9 cellular contexts compared by ENCODE assay signal in genomic region chr14:92692822-92693226, GRCh38. TPM values are rescaled to one million over a fixed set of nuclear protein-coding genes. Genes with fewer than 3 reads are reported as not detected.
DNase-seq lines count a peak whose midpoint lies in the region; ATAC-seq and TF ChIP-seq lines count a peak whose summit lies in the region.
"Had no signal": no experiment of that assay in that cellular context is flagged by ENCODE, and none has a peak within 500 bp of the region (broad histone marks: within the 10 kb centered on the region; RNA-seq: fewer than 3 reads in every experiment).

No MANE protein-coding gene starts in this region.

- no peaks in the 10 kb centered on the region for H4K20me1 ChIP-seq in GM23338 (replicated peaks; ENCODE audit: insufficient read depth)

- no peak overlapping the region for H3K9ac ChIP-seq in trophoblast cell (ENCODE audit: low read length)

- H3K9me2 ChIP-seq in GM23338 (ENCODE audit: insufficient read depth) = no peaks in the 10 kb centered on the region

- ATAC-seq in GM23338 (no peak), GM21737 (IDR thresholded peaks at IDR 0.05; ENCODE audit: unreplicated experiment) (no peak)

- H3K23ac ChIP-seq in trophoblast cell (ENCODE audit: low read length) = no peak overlapping the region

- no peaks in the 10 kb centered on the region for H3K9me3 Mint-ChIP-seq in GM23338

- no peak overlapping the region for H3K4ac ChIP-seq in trophoblast cell (ENCODE audit: low read depth, low read length)

- no peak overlapping the region for H4K8ac ChIP-seq in trophoblast cell (ENCODE audit: low read depth, low read length)

- H2BK120ac ChIP-seq in trophoblast cell (ENCODE audit: insufficient read depth, low read length, poor library complexity) = no peak overlapping the region

- no peak overlapping the region for H3K27ac ChIP-seq in GM23338 (ENCODE audit: low read depth)
- no peak overlapping the region for H3K27ac ChIP-seq in trophoblast cell (ENCODE audit: low read depth, low read length)
- H3K27ac ChIP-seq: PC-9 had no signal

- H3K4me2 ChIP-seq in GM23338 (no peak overlapping the region), trophoblast cell (ENCODE audit: low read length) (no peak overlapping the region)
- H3K4me2 ChIP-seq: PC-9 had no signal

- no peak overlapping the region for H4K91ac ChIP-seq in trophoblast cell (ENCODE audit: low read depth, low read length)

- H3K79me2 ChIP-seq in GM23338 (replicated peaks; ENCODE audit: insufficient read depth) = no peaks in the 10 kb centered on the region
- H3K79me2 ChIP-seq in trophoblast cell (ENCODE audit: control insufficient read depth, insufficient read depth, low read length, poor library complexity) = no peaks in the 10 kb centered on the region

- H3K36me3 ChIP-seq in GM23338 (ENCODE audit: insufficient read depth) (no peaks in the 10 kb centered on the region), trophoblast cell (ENCODE audit: control insufficient read depth in 1 of 2, insufficient read depth in 2 of 2, low read length in 2 of 2) (peaks cover 0 to 3% of the 10 kb centered on the region in 2 experiments)

- H3K27ac Mint-ChIP-seq in GM23338 = no peak overlapping the region

- H3K4me1 ChIP-seq in GM23338 (ENCODE audit: insufficient read depth) (no peaks in the 10 kb centered on the region), trophoblast cell (ENCODE audit: control insufficient read depth in 1 of 2, insufficient read depth in 2 of 2, low read length in 2 of 2) (peaks cover 11 to 14% of the 10 kb centered on the region in 2 experiments)

- peak; percentile 36 for DNase-seq in Ammon's horn (ENCODE audit: low spot score)
- peak; percentile 64 for DNase-seq in KG1 (lab: John Stamatoyannopoulos, UW)
- peak; percentile 86 for DNase-seq in SHP77 treated with DMSO at 0.1 percent for 48 hours (lab: John Stamatoyannopoulos, UW)
- DNase-seq in kidney glomerular epithelial cell (lab: John Stamatoyannopoulos, UW) = peak; percentile 23
- no peak for DNase-seq in GM23338 (ENCODE audit: low spot score)
- DNase-seq in trophoblast cell = no peak
- DNase-seq in SKM-1 (lab: John Stamatoyannopoulos, UW; ENCODE audit: unreplicated experiment) = no peak

- no peak overlapping the region for H3K14ac ChIP-seq in trophoblast cell (ENCODE audit: low read length)

- no peaks in the 10 kb centered on the region for H3K4me1 Mint-ChIP-seq in GM23338

- peaks cover 2% of the 10 kb centered on the region for H3K9me3 ChIP-seq in trophoblast cell (ENCODE audit: insufficient read depth, low read depth, low read length)

- H3K4me3 ChIP-seq in GM23338 (no peak overlapping the region), trophoblast cell (ENCODE audit: low read depth, low read length) (no peak overlapping the region)
- H3K4me3 ChIP-seq: PC-9 had no signal

- no peaks in the 10 kb centered on the region for H3F3A ChIP-seq in GM23338 (replicated peaks; ENCODE audit: low read depth)

- H2BK12ac ChIP-seq in trophoblast cell (ENCODE audit: low read length) = no peak overlapping the region

- no peak for TF ChIP-seq CTCF in GM23338 (conservative IDR thresholded peaks at IDR 0.05; ENCODE audit: low read depth in 2 of 2)

- no peaks in the 10 kb centered on the region for H3K36me3 Mint-ChIP-seq in GM23338 (ENCODE audit: low read depth)

- H3K27me3 ChIP-seq in GM23338 (ENCODE audit: insufficient read depth) (peaks cover 16% of the 10 kb centered on the region), trophoblast cell (ENCODE audit: insufficient read depth, low read length) (no peaks in the 10 kb centered on the region)

- no peak overlapping the region for H3K18ac ChIP-seq in trophoblast cell (ENCODE audit: low read length)

- H3K27me3 Mint-ChIP-seq in GM23338 (ENCODE audit: insufficient read depth, low read depth, poor library complexity) = peaks cover 27% of the 10 kb centered on the region

- H2AFZ ChIP-seq in GM23338 = no peak overlapping the region
- H2AFZ ChIP-seq in trophoblast cell (ENCODE audit: insufficient read depth, low read length, poor library complexity) = no peak overlapping the region
- H2AFZ ChIP-seq: PC-9 had no signal

- no CpG with 5 or more reads among the region's 2 CpGs for WGBS in trophoblast cell (ENCODE audit: extremely low coverage, insufficient coverage, insufficient read length)

- H3K4me3 Mint-ChIP-seq in GM23338 = no peak overlapping the region

- H2AK5ac ChIP-seq in trophoblast cell (ENCODE audit: low read length) = no peak overlapping the region

- H2BK5ac ChIP-seq in trophoblast cell (ENCODE audit: low read depth, low read length, poor library complexity) = no peak overlapping the region

- no peak overlapping the region for H4K12ac ChIP-seq in trophoblast cell (ENCODE audit: low read depth, low read length)

- peaks cover 2% of the 10 kb centered on the region for H3K79me1 ChIP-seq in trophoblast cell (ENCODE audit: low read length)

TF ChIP-seq in GM23338, 12 proteins besides CTCF, POLR2A, EP300 and RAD21 (continues in another document):
- TF ChIP-seq EZH2 (IDR thresholded peaks at IDR 0.05; ENCODE audit: low read depth, unreplicated experiment) (no peak), ETS1 (IDR thresholded peaks at IDR 0.05) (no peak), JUNB (IDR thresholded peaks at IDR 0.05; ENCODE audit: unreplicated experiment) (no peak), REST (IDR thresholded peaks at IDR 0.05; ENCODE audit: unreplicated experiment) (no peak)

RNA-seq across cellular contexts. Expression of gene LGMN, which starts 55.6 kb away (rescaled TPM):
- total RNA-seq in GM23338 (2014; rRNA removed; shearing (Covaris generic)) = 83.5 and 120 TPM in 2 replicates
- polyA plus RNA-seq in GM23338 (2016; fragmentation: Nextera tagmentation; extraction: Ambion mirVana) = 60.0 and 62.9 TPM in 2 replicates
- 162 and 178 TPM in 2 replicates for polyA plus RNA-seq in trophoblast cell (2013)

Comparison
In these comparisons a context has a peak if more than half of its experiments do, and no peak if none do; other contexts are left out.
1. DNase-seq: peak in Ammon's horn (single experiment), KG1 (single experiment), SHP77 treated with DMSO at 0.1 percent for 48 hours (single experiment) and kidney glomerular epithelial cell (single experiment); none in GM23338 (single experiment), trophoblast cell (0 of 2) and SKM-1 (single experiment).